1 cellular context compared by ENCODE assay signal in the genomic region with DNA sequence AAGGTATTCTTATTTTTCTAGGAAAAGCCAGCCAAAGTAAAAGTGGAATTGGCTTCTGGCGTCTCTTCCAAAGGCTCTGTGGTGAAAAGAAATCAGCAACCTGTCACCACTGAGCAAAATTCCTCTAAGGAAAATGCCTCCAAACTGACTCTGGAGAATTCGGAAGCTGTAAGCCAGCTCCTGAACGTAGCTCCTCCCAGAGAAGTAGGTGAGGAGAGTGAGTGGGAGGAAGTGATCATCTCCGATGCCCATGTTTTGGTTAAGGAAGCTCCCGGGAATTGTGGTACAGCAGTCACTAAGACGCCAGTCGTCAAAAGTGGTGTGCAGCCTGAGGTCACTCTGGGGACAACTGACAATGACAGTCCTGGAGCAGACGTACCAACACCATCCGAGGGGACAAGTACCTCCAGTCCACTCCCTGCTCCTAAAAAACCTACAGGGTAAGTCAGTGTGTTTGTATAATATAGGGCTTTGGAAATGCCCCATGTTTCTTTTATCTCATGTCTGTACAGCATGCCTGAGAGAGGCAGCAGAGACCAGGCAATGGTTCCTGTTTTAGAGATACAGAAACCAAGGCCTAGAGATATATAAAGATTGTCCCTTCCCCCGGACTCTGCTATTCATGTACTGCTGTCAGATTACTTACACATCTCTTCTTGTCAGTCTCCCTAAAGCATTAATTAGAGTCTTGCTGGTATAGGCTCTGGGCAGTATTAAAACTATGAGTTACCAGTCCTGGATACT.
TF ChIP-seq lines count a peak whose summit lies in the region.

No MANE protein-coding gene starts in this region.

TF ChIP-seq in SK-N-SH, 30 proteins besides CTCF, POLR2A, EP300 and RAD21 (continued from another document):
- TF ChIP-seq, protein P1, sequence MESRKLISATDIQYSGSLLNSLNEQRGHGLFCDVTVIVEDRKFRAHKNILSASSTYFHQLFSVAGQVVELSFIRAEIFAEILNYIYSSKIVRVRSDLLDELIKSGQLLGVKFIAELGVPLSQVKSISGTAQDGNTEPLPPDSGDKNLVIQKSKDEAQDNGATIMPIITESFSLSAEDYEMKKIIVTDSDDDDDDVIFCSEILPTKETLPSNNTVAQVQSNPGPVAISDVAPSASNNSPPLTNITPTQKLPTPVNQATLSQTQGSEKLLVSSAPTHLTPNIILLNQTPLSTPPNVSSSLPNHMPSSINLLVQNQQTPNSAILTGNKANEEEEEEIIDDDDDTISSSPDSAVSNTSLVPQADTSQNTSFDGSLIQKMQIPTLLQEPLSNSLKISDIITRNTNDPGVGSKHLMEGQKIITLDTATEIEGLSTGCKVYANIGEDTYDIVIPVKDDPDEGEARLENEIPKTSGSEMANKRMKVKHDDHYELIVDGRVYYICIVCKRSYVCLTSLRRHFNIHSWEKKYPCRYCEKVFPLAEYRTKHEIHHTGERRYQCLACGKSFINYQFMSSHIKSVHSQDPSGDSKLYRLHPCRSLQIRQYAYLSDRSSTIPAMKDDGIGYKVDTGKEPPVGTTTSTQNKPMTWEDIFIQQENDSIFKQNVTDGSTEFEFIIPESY (IDR thresholded peaks at IDR 0.05; ENCODE audit: borderline replicate concordance, low read depth) = no peak
- TF ChIP-seq TCF12 (IDR thresholded peaks at IDR 0.05) (no peak), NRF1 (IDR thresholded peaks at IDR 0.05; ENCODE audit: low read depth, low read length) (no peak), USF2 (IDR thresholded peaks at IDR 0.05; ENCODE audit: borderline replicate concordance, low read depth, low read length) (no peak), POLR2AphosphoS5 (IDR thresholded peaks at IDR 0.05; ENCODE audit: low read depth, low read length) (no peak), FOXJ3 (CRISPR knock-in tag; IDR thresholded peaks at IDR 0.05) (no peak), JUND (IDR thresholded peaks at IDR 0.05) (no peak), FOXM1 (IDR thresholded peaks at IDR 0.05; ENCODE audit: low read depth) (no peak)
- TF ChIP-seq, protein P2, sequence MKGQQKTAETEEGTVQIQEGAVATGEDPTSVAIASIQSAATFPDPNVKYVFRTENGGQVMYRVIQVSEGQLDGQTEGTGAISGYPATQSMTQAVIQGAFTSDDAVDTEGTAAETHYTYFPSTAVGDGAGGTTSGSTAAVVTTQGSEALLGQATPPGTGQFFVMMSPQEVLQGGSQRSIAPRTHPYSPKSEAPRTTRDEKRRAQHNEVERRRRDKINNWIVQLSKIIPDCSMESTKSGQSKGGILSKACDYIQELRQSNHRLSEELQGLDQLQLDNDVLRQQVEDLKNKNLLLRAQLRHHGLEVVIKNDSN (IDR thresholded peaks at IDR 0.05; ENCODE audit: borderline replicate concordance, low read depth) = no peak
- TF ChIP-seq, protein P3, sequence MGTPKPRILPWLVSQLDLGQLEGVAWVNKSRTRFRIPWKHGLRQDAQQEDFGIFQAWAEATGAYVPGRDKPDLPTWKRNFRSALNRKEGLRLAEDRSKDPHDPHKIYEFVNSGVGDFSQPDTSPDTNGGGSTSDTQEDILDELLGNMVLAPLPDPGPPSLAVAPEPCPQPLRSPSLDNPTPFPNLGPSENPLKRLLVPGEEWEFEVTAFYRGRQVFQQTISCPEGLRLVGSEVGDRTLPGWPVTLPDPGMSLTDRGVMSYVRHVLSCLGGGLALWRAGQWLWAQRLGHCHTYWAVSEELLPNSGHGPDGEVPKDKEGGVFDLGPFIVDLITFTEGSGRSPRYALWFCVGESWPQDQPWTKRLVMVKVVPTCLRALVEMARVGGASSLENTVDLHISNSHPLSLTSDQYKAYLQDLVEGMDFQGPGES (IDR thresholded peaks at IDR 0.05; ENCODE audit: low read depth, low read length) = no peak
